In genomic region chr17:59154721-59155438, GRCh38 we compare ENCODE assay signal across 1 cellular context.
A peak's percentile ranks its signal among the peaks of the same experiment; 100 is the strongest.
TF ChIP-seq lines count a peak whose summit lies in the region.

TSS of gene SKA2 (minus strand) at chr17:59155186. CDS start at chr17:59155163, 23 bp downstream.

TF ChIP-seq in GM12878, 131 proteins besides CTCF, POLR2A, EP300 and RAD21 (continued from another document and continues in another):
- TF ChIP-seq CEBPZ (IDR thresholded peaks at IDR 0.05; ENCODE audit: low read depth, low read length) (peak; percentile 88), TARDBP (IDR thresholded peaks at IDR 0.05; ENCODE audit: borderline replicate concordance) (peak; percentile 63; the same call in 1 of the 2 replicates), WRNIP1 (IDR thresholded peaks at IDR 0.05; ENCODE audit: borderline replicate concordance, low read depth, low read length) (no peak), EED (IDR thresholded peaks at IDR 0.05; ENCODE audit: low read depth) (peak; percentile 48; the same call in 1 of the 2 replicates), NFIC (IDR thresholded peaks at IDR 0.05; ENCODE audit: low read depth, low read length) (peak; percentile 54; the same call in 1 of the 2 replicates), JUND (IDR thresholded peaks at IDR 0.05; ENCODE audit: low read depth, low read length) (no peak), TAF1 (IDR thresholded peaks at IDR 0.05; ENCODE audit: borderline replicate concordance, low read depth, low read length) (peak; percentile 41; the same call in 1 of the 2 replicates), ZBTB40 (IDR thresholded peaks at IDR 0.05; ENCODE audit: borderline replicate concordance) (peak; percentile 84; the same call in 1 of the 2 replicates), HSF1 (IDR thresholded peaks at IDR 0.05; ENCODE audit: low read depth, low read length) (no peak), ASH2L (IDR thresholded peaks at IDR 0.05; ENCODE audit: borderline replicate concordance, low read depth) (no peak), CBFB (IDR thresholded peaks at IDR 0.05; ENCODE audit: low read depth) (peak; percentile 86; the same call in 1 of the 2 replicates), HDGF (IDR thresholded peaks at IDR 0.05) (0 out of 2 replicates have a peak, but pooled peaks have one; percentile 15), KLF5 (IDR thresholded peaks at IDR 0.05; ENCODE audit: partially characterized antibody) (peak; percentile 47), BHLHE40 (IDR thresholded peaks at IDR 0.05; ENCODE audit: borderline replicate concordance in 1 of 2, low read depth in 2 of 2, low read length in 1 of 2) (peak in 1 of 2 experiments; percentile 21; a peak in 2 of 4 replicates), RB1 (IDR thresholded peaks at IDR 0.05; ENCODE audit: borderline replicate concordance) (peak; percentile 93; the same call in 1 of the 2 replicates), IKZF2 (IDR thresholded peaks at IDR 0.05) (peak; percentile 68 to 83), IRF3 (IDR thresholded peaks at IDR 0.05) (peak; percentile 94), POU2F2 (IDR thresholded peaks at IDR 0.05; ENCODE audit: borderline replicate concordance, low read depth, low read length) (peak; percentile 30; the same call in 1 of the 3 replicates), CUX1 (IDR thresholded peaks at IDR 0.05; ENCODE audit: insufficient replicate concordance, low read depth, low read length) (no peak), IRF4 (IDR thresholded peaks at IDR 0.05; ENCODE audit: low read depth, low read length) (no peak), SIX5 (IDR thresholded peaks at IDR 0.05; ENCODE audit: low read depth, low read length, severe bottlenecking) (peak; percentile 34), FOS (IDR thresholded peaks at IDR 0.05; ENCODE audit: borderline replicate concordance, extremely low read depth, insufficient read length) (peak; percentile 98), SIN3A (IDR thresholded peaks at IDR 0.05; ENCODE audit: low read depth, low read length) (peak; percentile 31; the same call in 1 of the 2 replicates), ZNF592 (IDR thresholded peaks at IDR 0.05) (no peak), PAX5 (IDR thresholded peaks at IDR 0.05; ENCODE audit: borderline replicate concordance, low read depth, low read length) (0 out of 2 replicates have a peak, but pooled peaks have one; percentile 7), DPF2 (IDR thresholded peaks at IDR 0.05) (peak; percentile 52; the same call in 1 of the 2 replicates), ZBTB33 (IDR thresholded peaks at IDR 0.05) (no peak), HCFC1 (IDR thresholded peaks at IDR 0.05; ENCODE audit: low read length) (0 out of 2 replicates have a peak, but pooled peaks have one; percentile 24), FOXK2 (IDR thresholded peaks at IDR 0.05) (peak; percentile 54; the same call in 1 of the 2 replicates), ZNF384 (IDR thresholded peaks at IDR 0.05; ENCODE audit: borderline replicate concordance, low read depth, low read length) (peak; percentile 91), YY1 (IDR thresholded peaks at IDR 0.05; ENCODE audit: low read depth, low read length) (peak; percentile 93), SREBF2 (IDR thresholded peaks at IDR 0.05; ENCODE audit: low read length) (peak; percentile 81), MTA2 (IDR thresholded peaks at IDR 0.05; ENCODE audit: low read depth) (peak; percentile 49; the same call in 1 of the 2 replicates), BMI1 (IDR thresholded peaks at IDR 0.05; ENCODE audit: borderline replicate concordance) (no peak)
